In genomic region chr10:28939352-28940157, GRCh38 we compare ENCODE assay signal across 1 cellular context.
TF ChIP-seq lines count a peak whose summit lies in the region.

No MANE protein-coding gene starts in this region.

TF ChIP-seq in K562, 482 proteins besides CTCF, POLR2A, EP300 and RAD21 (continued from another document and continues in another):
- no peak for TF ChIP-seq FOXP4 (CRISPR knock-in tag; IDR thresholded peaks at IDR 0.05; ENCODE audit: borderline replicate concordance)
- TF ChIP-seq CHAMP1 (IDR thresholded peaks at IDR 0.05): no peak
- TF ChIP-seq MEIS2 (IDR thresholded peaks at IDR 0.05; ENCODE audit: partially characterized antibody): peak; percentile 32
- TF ChIP-seq MTF1 (CRISPR knock-in tag; IDR thresholded peaks at IDR 0.05; ENCODE audit: borderline replicate concordance): no peak
- no peak for TF ChIP-seq ATF1 (CRISPR knock-in tag; IDR thresholded peaks at IDR 0.05)
- peak; percentile 50 for TF ChIP-seq ATF1 (tag; IDR thresholded peaks at IDR 0.05)
- no peak for TF ChIP-seq ZNF133 (CRISPR knock-in tag; IDR thresholded peaks at IDR 0.05)
- TF ChIP-seq SIRT6 (IDR thresholded peaks at IDR 0.05; ENCODE audit: low read depth, low read length): no peak
- TF ChIP-seq MGA (IDR thresholded peaks at IDR 0.05): no peak
- no peak for TF ChIP-seq ZBTB9 (CRISPR knock-in tag; IDR thresholded peaks at IDR 0.05)
- no peak for TF ChIP-seq KDM1A (IDR thresholded peaks at IDR 0.05)
- TF ChIP-seq CLOCK (CRISPR knock-in tag; IDR thresholded peaks at IDR 0.05; ENCODE audit: borderline replicate concordance): no peak
- no peak for TF ChIP-seq ZNF512 (tag; IDR thresholded peaks at IDR 0.05)
- no peak for TF ChIP-seq CC2D1A (IDR thresholded peaks at IDR 0.05)
- no peak for TF ChIP-seq ZNF12 (CRISPR knock-in tag; IDR thresholded peaks at IDR 0.05)
- TF ChIP-seq ZBTB11 (CRISPR knock-in tag; IDR thresholded peaks at IDR 0.05): no peak
